In the genomic region with DNA sequence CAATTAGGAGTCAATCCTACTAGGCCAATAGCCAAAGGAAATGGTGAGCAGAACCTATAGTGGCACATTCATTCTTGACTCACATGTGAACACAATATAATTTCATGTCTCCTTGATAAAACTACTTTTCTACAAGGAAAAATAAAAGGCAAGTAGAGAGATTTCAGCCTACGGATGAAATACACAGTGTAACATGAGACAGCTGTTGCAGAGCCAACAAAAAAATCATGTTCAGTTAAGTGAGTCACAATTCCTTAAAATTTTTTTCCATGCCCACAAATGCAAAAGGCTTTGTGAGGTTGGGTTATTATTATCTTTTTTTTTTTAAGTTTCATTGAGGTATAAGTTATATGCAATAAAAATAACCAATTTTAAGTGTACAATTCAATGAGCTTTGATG, we compare ENCODE assay signal across 22 cellular contexts. TPM values are rescaled to one million over a fixed set of nuclear protein-coding genes. Genes with fewer than 3 reads are reported as not detected.
"Had no signal": no experiment of that assay in that cellular context is flagged by ENCODE, and none has a peak within 500 bp of the region (broad histone marks: within the 10 kb centered on the region; RNA-seq: fewer than 3 reads in every experiment).

No MANE protein-coding gene starts in this region.

- ATAC-seq: effector memory CD8-positive, alpha-beta T cell; gastroesophageal sphincter; lower lobe of right lung had no signal

- H3K27me3 Mint-ChIP-seq: central memory CD8-positive, alpha-beta T cell; effector memory CD8-positive, alpha-beta T cell had no signal

- H3K27ac Mint-ChIP-seq: effector memory CD8-positive, alpha-beta T cell; nephron progenitor cell had no signal

- H3K9me3 Mint-ChIP-seq: central memory CD8-positive, alpha-beta T cell; effector memory CD8-positive, alpha-beta T cell; nephron progenitor cell had no signal

- H3K4me3 Mint-ChIP-seq: central memory CD8-positive, alpha-beta T cell; effector memory CD8-positive, alpha-beta T cell; nephron progenitor cell had no signal

- H3K4me1 Mint-ChIP-seq: central memory CD8-positive, alpha-beta T cell; nephron progenitor cell had no signal

- DNase-seq: effector memory CD8-positive, alpha-beta T cell; foreskin fibroblast; glutamatergic neuron; islet precursor cell; left ventricle myocardium inferior; lower lobe of right lung; mesendoderm; nephron progenitor cell; posterior cingulate gyrus; small intestine; stimulated activated CD4-positive, alpha-beta T cell treated with anti-CD3 and anti-CD28 coated beads, Interleukin-12 subunit alpha, Interleukin-12 subunit beta, amount 100 ng/mL, for 4 hours; stimulated activated naive CD4-positive, alpha-beta T cell; stomach; tibial artery; upper lobe of left lung; uterus had no signal

- H3K9me3 ChIP-seq: esophagus muscularis mucosa, gastroesophageal sphincter, left ventricle myocardium inferior, lower lobe of right lung, stomach, tibial artery, upper lobe of left lung, uterus had no signal

- H3K4me3 ChIP-seq: esophagus muscularis mucosa, gastroesophageal sphincter, left ventricle myocardium inferior, lower lobe of right lung, stomach, tibial artery, upper lobe of left lung, uterus had no signal

- H3K27ac ChIP-seq: epithelial cell of prostate, esophagus muscularis mucosa, gastroesophageal sphincter, left ventricle myocardium inferior, lower lobe of right lung, stomach, tibial artery, upper lobe of left lung, uterus had no signal

- H3K4me1 ChIP-seq: esophagus muscularis mucosa, gastroesophageal sphincter, left ventricle myocardium inferior, lower lobe of right lung, stomach, upper lobe of left lung, uterus had no signal

- H3K27me3 ChIP-seq: esophagus muscularis mucosa, gastroesophageal sphincter, stomach, tibial artery, upper lobe of left lung, uterus had no signal

- H3K36me3 ChIP-seq: esophagus muscularis mucosa, gastroesophageal sphincter, left ventricle myocardium inferior, lower lobe of right lung, stomach, tibial artery, upper lobe of left lung, uterus had no signal

RNA-seq across cellular contexts. Expression of gene GPR141, which starts 54.8 kb away (rescaled TPM):
- total RNA-seq: osteocyte, pulmonary artery endothelial cell had no signal
